Comparison of ENCODE assay signal across 21 cellular contexts in genomic region chr7:114985316-114985715, GRCh38.
"Had no signal": no experiment of that assay in that cellular context is flagged by ENCODE, and none has a peak within 500 bp of the region (broad histone marks: within the 10 kb centered on the region; RNA-seq: fewer than 3 reads in every experiment).

No MANE protein-coding gene starts in this region.

- H3K4me3 ChIP-seq: dorsolateral prefrontal cortex, lung, neural progenitor cell, right lobe of liver, smooth muscle cell, stomach, thyroid gland, vagina had no signal

- H3K27me3 Mint-ChIP-seq: naive thymus-derived CD4-positive, alpha-beta T cell; progenitor cell of endocrine pancreas had no signal

- H3K27me3 ChIP-seq: neural progenitor cell, right lobe of liver, stomach, thyroid gland, vagina had no signal

- H3K4me1 ChIP-seq: neural progenitor cell, parathyroid adenoma had no signal

- H3K36me3 ChIP-seq: neural progenitor cell, right lobe of liver, thyroid gland had no signal

- H3K27ac Mint-ChIP-seq: nephron, neural progenitor cell, progenitor cell of endocrine pancreas had no signal

- H3K9me3 Mint-ChIP-seq: nephron, neural progenitor cell had no signal

- H3K4me3 Mint-ChIP-seq: naive thymus-derived CD4-positive, alpha-beta T cell; nephron; neural progenitor cell had no signal

- DNase-seq: dorsolateral prefrontal cortex; effector CD4-positive, alpha-beta T cell; mesenchymal stem cell; midbrain; naive thymus-derived CD4-positive, alpha-beta T cell; right lobe of liver; stimulated activated CD4-positive, alpha-beta T cell treated with anti-CD3 and anti-CD28 coated beads, Interleukin-12 subunit alpha, Interleukin-12 subunit beta, amount 100 ng/mL, for 4 hours; stimulated activated CD4-positive, alpha-beta T cell treated with anti-CD3 and anti-CD28 coated beads, Interleukin-1b, Interleukin-23, amount 100 ng/mL, for 48 hours; stimulated activated CD4-positive, alpha-beta T cell treated with anti-CD3 and anti-CD28 coated beads, Interleukin-4, amount 100 ng/mL, for 1 hour; stimulated activated CD8-positive, alpha-beta memory T cell treated with anti-CD3 and anti-CD28 coated beads, Interleukin-4, amount 100 ng/mL, for 48 hours; stimulated activated naive CD4-positive, alpha-beta T cell treated with Interleukin-2 at 50 U/mL for 16 hours; stomach; thyroid gland; trophoblast cell had no signal

- ATAC-seq: naive thymus-derived CD4-positive, alpha-beta T cell had no signal

- H3K9me3 ChIP-seq: right lobe of liver, stomach, thyroid gland, vagina had no signal

- H3K27ac ChIP-seq: dorsolateral prefrontal cortex, neural progenitor cell, parathyroid adenoma, right lobe of liver, stomach, thyroid gland, vagina had no signal
